18 cellular contexts compared by ENCODE assay signal in genomic region chr9:94967481-94967880, GRCh38.
DNase-seq lines count a peak whose midpoint lies in the region; ATAC-seq, FAIRE-seq and TF ChIP-seq lines count a peak whose summit lies in the region.
"Had no signal": no experiment of that assay in that cellular context is flagged by ENCODE, and none has a peak within 500 bp of the region (broad histone marks: within the 10 kb centered on the region; RNA-seq: fewer than 3 reads in every experiment).

No MANE protein-coding gene starts in this region.

- intact Hi-C loops in HepG2 (cut with micrococcal nuclease; ENCODE audit: unreplicated experiment) (no loop called here), K562 (cut with micrococcal nuclease) (no loop called here), right lobe of liver (cut with DNase I) (no loop called here)

- H3K27me3 ChIP-seq in liver (ENCODE audit: control insufficient read depth in 4 of 4, insufficient read depth in 4 of 4, low read length in 3 of 4) (no peaks in the 10 kb centered on the region), HepG2 (ENCODE audit: control insufficient read depth in 1 of 2, insufficient read depth in 2 of 2, low read length in 2 of 2) (no peaks in the 10 kb centered on the region), K562 (ENCODE audit: control insufficient read depth in 2 of 2, insufficient read depth in 2 of 2, low read length in 2 of 2) (no peaks in the 10 kb centered on the region), right lobe of liver (no peaks in the 10 kb centered on the region)

- H2AFZ ChIP-seq in HepG2 (ENCODE audit: low read length), result no peak overlapping the region
- no peak overlapping the region for H2AFZ ChIP-seq in K562 (ENCODE audit: low read depth, low read length)

- H3K27ac ChIP-seq in liver (ENCODE audit: low read depth in 1 of 2, low read length in 2 of 2) (peak overlapping the region; percentile 74 to 85), HepG2 (ENCODE audit: extremely low read length, insufficient read depth, low read length) (no peak overlapping the region), K562 (ENCODE audit: extremely low read depth, low read depth, low read length) (no peak overlapping the region), right lobe of liver (peak overlapping the region; percentile 57 to 71 (median 59))
- H3K27ac ChIP-seq: HL-60 had no signal

- CTCF ChIA-PET in HepG2 (lab: Yijun Ruan, JAX; ENCODE audit: low intra/inter-chr PET ratio, low total read pairs), result no interaction called here
- CTCF ChIA-PET in K562 (lab: Yijun Ruan, JAX; ENCODE audit: low intra/inter-chr PET ratio), result no interaction called here

- H3K9me1 ChIP-seq in K562 (ENCODE audit: control insufficient read depth, insufficient read depth, low read length), result no peaks in the 10 kb centered on the region

- no peaks in the 10 kb centered on the region for H3K79me2 ChIP-seq in HepG2 (ENCODE audit: insufficient read depth, low read length)
- no peaks in the 10 kb centered on the region for H3K79me2 ChIP-seq in K562 (ENCODE audit: control insufficient read depth, insufficient read depth, low read length)

- TF ChIP-seq EP300 in HepG2 (IDR thresholded peaks at IDR 0.05; ENCODE audit: low read depth in 2 of 2, low read length in 2 of 2) (no peak), HepG2 (CRISPR knock-in tag; IDR thresholded peaks at IDR 0.05; ENCODE audit: borderline replicate concordance) (no peak), K562 (IDR thresholded peaks at IDR 0.05; ENCODE audit: low read length) (no peak)

- no TSS peak for BruUV-seq in HepG2 (replicated peaks; lab: Mats Ljungman, UMichigan)
- no TSS peak for BruUV-seq in K562 (replicated peaks; lab: Mats Ljungman, UMichigan)

- no peaks in the 10 kb centered on the region for H3K9me3 ChIP-seq in liver (ENCODE audit: control insufficient read depth in 4 of 4, low read length in 3 of 4)
- no peaks in the 10 kb centered on the region for H3K9me3 ChIP-seq in HepG2 (ENCODE audit: low read length)
- H3K9me3 ChIP-seq in K562 (replicated peaks; ENCODE audit: control insufficient read depth, insufficient read depth, low read depth, low read length), result no peaks in the 10 kb centered on the region
- no peaks in the 10 kb centered on the region for H3K9me3 ChIP-seq in right lobe of liver
- H3K9me3 ChIP-seq: HAP-1 had no signal

- H3K36me3 ChIP-seq in liver (ENCODE audit: control insufficient read depth in 4 of 4, insufficient read depth in 3 of 4, low read depth in 1 of 4, low read length in 3 of 4) (no peaks in the 10 kb centered on the region), HepG2 (replicated peaks in 1 of 2; ENCODE audit: control insufficient read depth in 1 of 2, insufficient read depth in 2 of 2, low read length in 2 of 2) (no peaks in the 10 kb centered on the region), K562 (ENCODE audit: control insufficient read depth, insufficient read depth, low read length) (no peaks in the 10 kb centered on the region), right lobe of liver (no peaks in the 10 kb centered on the region)
- H3K36me3 ChIP-seq: HAP-1 had no signal

- WGBS in liver, result 88% methylated on average over 1 of the region's 1 CpG
- 62% methylated on average over 1 of the region's 1 CpG for WGBS in HepG2 (ENCODE audit: low lambda C conversion rate)
- WGBS in K562 (ENCODE audit: insufficient coverage, low coverage, missing lambda C conversion rate), result 0% methylated on average over 1 of the region's 1 CpG
- whole genome bisulfite sequencing in right lobe of liver (ENCODE audit: insufficient coverage, low coverage, low lambda C conversion rate, missing lambda C conversion rate), result 17% methylated on average over 1 of the region's 1 CpG

- in situ Hi-C loops in HepG2 (cut with HindIII; ENCODE audit: extremely low pct_ligation_motif_present, low pct_unique_long_range_greater_than_20kb) (no loop called here), K562 (cut with MboI) (no loop called here), GM13977 (cut with MboI; ENCODE audit: low pct_unique_long_range_greater_than_20kb, low sequenced_read_pairs, unreplicated experiment) (no loop called here)

- ATAC-seq in HepG2, result no peak
- ATAC-seq in K562, result no peak
- ATAC-seq in right lobe of liver, result peak in 3 of 4 donors; percentile 19 to 43 (median 34)
- ATAC-seq: PC-3 had no signal

- POLR2A ChIA-PET in HepG2 (lab: Yijun Ruan, JAX), result no interaction called here
- POLR2A ChIA-PET in K562 (lab: Yijun Ruan, JAX), result interaction anchor here (0.8 kb wide), 1 partner anchor 17 kb away, joined by 3 read pairs; no protein-coding TSS in a partner anchor

- H3K9ac ChIP-seq in liver (ENCODE audit: low read depth in 1 of 2, low read length in 2 of 2) (no peak overlapping the region), HepG2 (ENCODE audit: insufficient read depth, low read depth, low read length) (no peak overlapping the region), K562 (ENCODE audit: insufficient read depth in 1 of 2, low read depth in 2 of 2, low read length in 2 of 2) (no peak overlapping the region)

- TF ChIP-seq POLR2A in HepG2 (IDR thresholded peaks at IDR 0.05; ENCODE audit: insufficient read depth in 1 of 2, low read depth in 2 of 2, low read length in 2 of 2), result no peak
- TF ChIP-seq POLR2A in K562 (conservative IDR thresholded peaks at IDR 0.05), result no peak
- TF ChIP-seq POLR2A in right lobe of liver (IDR thresholded peaks at IDR 0.05), result no peak

- FAIRE-seq in HepG2 (lab: Jason Lieb, UNC) (no peak), K562 (lab: Jason Lieb, UNC) (no peak)

- H3K4me3 ChIP-seq in liver (ENCODE audit: low read depth in 1 of 3, low read length in 3 of 3) (no peak overlapping the region), HepG2 (replicated peaks in 1 of 3; ENCODE audit: insufficient read depth in 1 of 3, low read depth in 2 of 3, low read length in 3 of 3) (no peak overlapping the region), K562 (no peak overlapping the region), right lobe of liver (no peak overlapping the region)
- H3K4me3 ChIP-seq: HAP-1 had no signal

- H4K20me1 ChIP-seq in HepG2 (ENCODE audit: insufficient read depth, low read length) (no peaks in the 10 kb centered on the region), K562 (replicated peaks; ENCODE audit: control insufficient read depth, insufficient read depth, low read length) (no peaks in the 10 kb centered on the region)

- H3K4me2 ChIP-seq in HepG2 (ENCODE audit: low read depth, low read length) (no peak overlapping the region), K562 (ENCODE audit: insufficient read depth, low read length) (no peak overlapping the region)

- TF ChIP-seq CTCF in liver (IDR thresholded peaks at IDR 0.05; ENCODE audit: low read depth, low read length, missing input control) (no peak), HepG2 (CRISPR knock-in tag; IDR thresholded peaks at IDR 0.05) (no peak), K562 (IDR thresholded peaks at IDR 0.05 in 2 of 3, conservative IDR thresholded peaks at IDR 0.05 in 1 of 3; ENCODE audit: insufficient read depth in 2 of 3, low read depth in 1 of 3, low read length in 3 of 3) (no peak), right lobe of liver (IDR thresholded peaks at IDR 0.05) (no peak), GM13977 (IDR thresholded peaks at IDR 0.05; ENCODE audit: extremely low read depth, insufficient read depth, missing control alignments) (no peak)

- DNase-seq in HepG2 (ENCODE audit: low spot score) (no peak), K562 (ENCODE audit: extremely low read depth in 1 of 4, low spot score in 3 of 4) (no peak), right lobe of liver (peak in 2 of 3 donors; percentile 58 to 70), GM13977 (ENCODE audit: low spot score) (no peak), NCI-H2196 (lab: John Stamatoyannopoulos, UW; ENCODE audit: unreplicated experiment) (no peak), SIG-M5 (lab: John Stamatoyannopoulos, UW) (no peak)
- DNase-seq: CD4-positive, CD25-positive, alpha-beta regulatory T cell; DMS79 treated with DMSO at 0.1 percent for 48 hours; KBM-7; NCI-H146; NCI-H2081; NCI-H226; NCI-H526 treated with DMSO at 0.1 percent for 48 hours; PC-3; SW 1271 had no signal

- peaks cover 1 to 46% (median 23%) of the 10 kb centered on the region in 4 donors for H3K4me1 ChIP-seq in liver (ENCODE audit: control insufficient read depth in 4 of 4, insufficient read depth in 4 of 4, low read length in 3 of 4)
- H3K4me1 ChIP-seq in HepG2 (ENCODE audit: insufficient read depth, low read length), result peaks cover 59% of the 10 kb centered on the region
- H3K4me1 ChIP-seq in K562 (replicated peaks in 1 of 2; ENCODE audit: control insufficient read depth in 2 of 2, insufficient read depth in 2 of 2, low read length in 2 of 2), result no peaks in the 10 kb centered on the region; a peak in 1 of 5 replicates
- peaks cover 0 to 51% (median 20%) of the 10 kb centered on the region in 4 donors for H3K4me1 ChIP-seq in right lobe of liver

- TF ChIP-seq RAD21 in liver (IDR thresholded peaks at IDR 0.05) (peak; percentile 39 to 54), HepG2 (CRISPR knock-in tag; IDR thresholded peaks at IDR 0.05) (no peak), K562 (CRISPR knock-in tag; conservative IDR thresholded peaks at IDR 0.05 in 1 of 2, IDR thresholded peaks at IDR 0.05 in 1 of 2) (no peak)

TF ChIP-seq in liver, 16 proteins besides CTCF, POLR2A, EP300 and RAD21:
- TF ChIP-seq HNF4A (conservative IDR thresholded peaks at IDR 0.05) (peak in 1 of 2 donors; percentile 24), YY1 (IDR thresholded peaks at IDR 0.05) (no peak)

TF ChIP-seq in K562, 482 proteins besides CTCF, POLR2A, EP300 and RAD21:
- TF ChIP-seq YBX1 (IDR thresholded peaks at IDR 0.05) (no peak), NFIC (IDR thresholded peaks at IDR 0.05) (0 out of 2 replicates have a peak, but pooled peaks have one; percentile 14)
TF ChIP-seq in K562: peak in this region for 1.

Comparison
In these comparisons a context has a peak if more than half of its experiments do, and no peak if none do; other contexts are left out.
1. H3K27ac ChIP-seq: peak in liver (2 of 2) and right lobe of liver (3 of 3); none in HepG2 (single experiment) and K562 (single experiment).
2. ATAC-seq: peak in right lobe of liver (3 of 4); none in HepG2 (single experiment) and K562 (single experiment).
3. DNase-seq: peak in right lobe of liver (2 of 3); none in HepG2 (single experiment), K562 (0 of 4), GM13977 (single experiment), NCI-H2196 (single experiment) and SIG-M5 (single experiment).